2 cellular contexts compared by ENCODE assay signal in the genomic region with DNA sequence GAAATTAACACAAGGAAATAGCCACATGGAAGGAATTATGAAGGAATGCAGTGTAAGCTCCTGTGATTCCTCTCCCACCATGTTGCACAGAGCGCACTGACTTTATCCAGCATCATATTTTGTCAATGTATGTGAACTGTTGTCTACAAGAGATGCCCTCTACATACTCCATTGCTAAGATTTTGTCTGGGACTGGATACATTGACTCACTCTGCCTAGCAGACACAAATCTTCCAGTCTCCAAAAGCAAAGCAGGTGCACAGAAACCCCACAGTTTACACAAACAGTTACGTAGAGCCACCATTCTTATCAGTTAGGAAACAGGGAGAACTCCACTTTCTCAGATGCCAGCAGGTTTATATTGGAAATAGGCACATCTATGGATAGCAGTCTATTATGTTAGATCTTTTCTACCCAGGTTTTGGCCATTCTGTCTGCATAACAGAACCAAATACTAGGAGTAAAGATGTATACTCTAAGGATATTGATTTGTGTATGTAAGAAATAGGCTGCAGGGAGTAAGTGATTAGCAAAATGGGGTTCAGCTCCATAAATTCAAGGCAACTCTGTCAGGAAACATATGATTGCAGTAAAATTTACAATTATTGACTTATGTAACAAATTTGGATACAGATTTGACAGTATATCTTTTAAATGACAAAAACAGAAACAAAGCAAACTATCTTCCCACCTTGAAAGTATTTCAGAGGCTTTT.
TF ChIP-seq lines count a peak whose summit lies in the region.

No MANE protein-coding gene starts in this region.

TF ChIP-seq in K562, 482 proteins besides CTCF, POLR2A, EP300 and RAD21:
- TF ChIP-seq, protein P1, sequence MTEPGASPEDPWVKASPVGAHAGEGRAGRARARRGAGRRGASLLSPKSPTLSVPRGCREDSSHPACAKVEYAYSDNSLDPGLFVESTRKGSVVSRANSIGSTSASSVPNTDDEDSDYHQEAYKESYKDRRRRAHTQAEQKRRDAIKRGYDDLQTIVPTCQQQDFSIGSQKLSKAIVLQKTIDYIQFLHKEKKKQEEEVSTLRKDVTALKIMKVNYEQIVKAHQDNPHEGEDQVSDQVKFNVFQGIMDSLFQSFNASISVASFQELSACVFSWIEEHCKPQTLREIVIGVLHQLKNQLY (CRISPR knock-in tag; conservative IDR thresholded peaks at IDR 0.05) = no peak
- TF ChIP-seq, protein P2, sequence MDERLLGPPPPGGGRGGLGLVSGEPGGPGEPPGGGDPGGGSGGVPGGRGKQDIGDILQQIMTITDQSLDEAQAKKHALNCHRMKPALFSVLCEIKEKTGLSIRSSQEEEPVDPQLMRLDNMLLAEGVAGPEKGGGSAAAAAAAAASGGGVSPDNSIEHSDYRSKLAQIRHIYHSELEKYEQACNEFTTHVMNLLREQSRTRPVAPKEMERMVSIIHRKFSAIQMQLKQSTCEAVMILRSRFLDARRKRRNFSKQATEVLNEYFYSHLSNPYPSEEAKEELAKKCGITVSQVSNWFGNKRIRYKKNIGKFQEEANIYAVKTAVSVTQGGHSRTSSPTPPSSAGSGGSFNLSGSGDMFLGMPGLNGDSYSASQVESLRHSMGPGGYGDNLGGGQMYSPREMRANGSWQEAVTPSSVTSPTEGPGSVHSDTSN (CRISPR knock-in tag; IDR thresholded peaks at IDR 0.05; ENCODE audit: low read depth) = no peak
- TF ChIP-seq, protein P2 (tag; conservative IDR thresholded peaks at IDR 0.05; ENCODE audit: low read depth) = no peak
- no peak for TF ChIP-seq XRCC4 (IDR thresholded peaks at IDR 0.05; ENCODE audit: extremely low read depth, insufficient read depth, insufficient read length)
- TF ChIP-seq ZNF699 (CRISPR knock-in tag; IDR thresholded peaks at IDR 0.05; ENCODE audit: insufficient replicate concordance) = no peak
- TF ChIP-seq, protein P3, sequence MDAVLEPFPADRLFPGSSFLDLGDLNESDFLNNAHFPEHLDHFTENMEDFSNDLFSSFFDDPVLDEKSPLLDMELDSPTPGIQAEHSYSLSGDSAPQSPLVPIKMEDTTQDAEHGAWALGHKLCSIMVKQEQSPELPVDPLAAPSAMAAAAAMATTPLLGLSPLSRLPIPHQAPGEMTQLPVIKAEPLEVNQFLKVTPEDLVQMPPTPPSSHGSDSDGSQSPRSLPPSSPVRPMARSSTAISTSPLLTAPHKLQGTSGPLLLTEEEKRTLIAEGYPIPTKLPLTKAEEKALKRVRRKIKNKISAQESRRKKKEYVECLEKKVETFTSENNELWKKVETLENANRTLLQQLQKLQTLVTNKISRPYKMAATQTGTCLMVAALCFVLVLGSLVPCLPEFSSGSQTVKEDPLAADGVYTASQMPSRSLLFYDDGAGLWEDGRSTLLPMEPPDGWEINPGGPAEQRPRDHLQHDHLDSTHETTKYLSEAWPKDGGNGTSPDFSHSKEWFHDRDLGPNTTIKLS (IDR thresholded peaks at IDR 0.05; ENCODE audit: borderline replicate concordance, low read depth) = no peak
- no peak for TF ChIP-seq MTA2 (IDR thresholded peaks at IDR 0.05; ENCODE audit: low read depth)
- no peak for TF ChIP-seq ZNF551 (CRISPR knock-in tag; IDR thresholded peaks at IDR 0.05)
- 0 out of 2 replicates have a peak, but pooled peaks have one; percentile 10 for TF ChIP-seq RBFOX2 (IDR thresholded peaks at IDR 0.05; ENCODE audit: low read depth, low read length)
- no peak for TF ChIP-seq RAD51 (IDR thresholded peaks at IDR 0.05; ENCODE audit: borderline replicate concordance, low read depth)
- TF ChIP-seq ZKSCAN8 (CRISPR knock-in tag; IDR thresholded peaks at IDR 0.05) = no peak
- TF ChIP-seq ZNF184 (CRISPR knock-in tag; IDR thresholded peaks at IDR 0.05) = no peak
- TF ChIP-seq PHB2 (IDR thresholded peaks at IDR 0.05; ENCODE audit: low read depth) = no peak
- TF ChIP-seq ZNF586 (CRISPR knock-in tag; conservative IDR thresholded peaks at IDR 0.05) = no peak
- TF ChIP-seq LEF1 (IDR thresholded peaks at IDR 0.05) = no peak
- 0 out of 2 replicates have a peak, but pooled peaks have one; percentile 18 for TF ChIP-seq CBFA2T3 (IDR thresholded peaks at IDR 0.05)
- no peak for TF ChIP-seq CHD2 (IDR thresholded peaks at IDR 0.05; ENCODE audit: low read depth, low read length)

TF ChIP-seq in HepG2, 621 proteins besides CTCF, POLR2A, EP300 and RAD21:
- peak; percentile 47 for TF ChIP-seq RBM22 (optimal IDR thresholded peaks at IDR 0.05; ENCODE audit: low read length)
- TF ChIP-seq ZMYM3 (CRISPR knock-in tag; IDR thresholded peaks at IDR 0.05) = no peak
- TF ChIP-seq RBFOX2 (IDR thresholded peaks at IDR 0.05; ENCODE audit: low read depth, low read length) = peak; percentile 77
- TF ChIP-seq STAG1 (CRISPR knock-in tag; IDR thresholded peaks at IDR 0.05) = no peak
- TF ChIP-seq, protein P4, sequence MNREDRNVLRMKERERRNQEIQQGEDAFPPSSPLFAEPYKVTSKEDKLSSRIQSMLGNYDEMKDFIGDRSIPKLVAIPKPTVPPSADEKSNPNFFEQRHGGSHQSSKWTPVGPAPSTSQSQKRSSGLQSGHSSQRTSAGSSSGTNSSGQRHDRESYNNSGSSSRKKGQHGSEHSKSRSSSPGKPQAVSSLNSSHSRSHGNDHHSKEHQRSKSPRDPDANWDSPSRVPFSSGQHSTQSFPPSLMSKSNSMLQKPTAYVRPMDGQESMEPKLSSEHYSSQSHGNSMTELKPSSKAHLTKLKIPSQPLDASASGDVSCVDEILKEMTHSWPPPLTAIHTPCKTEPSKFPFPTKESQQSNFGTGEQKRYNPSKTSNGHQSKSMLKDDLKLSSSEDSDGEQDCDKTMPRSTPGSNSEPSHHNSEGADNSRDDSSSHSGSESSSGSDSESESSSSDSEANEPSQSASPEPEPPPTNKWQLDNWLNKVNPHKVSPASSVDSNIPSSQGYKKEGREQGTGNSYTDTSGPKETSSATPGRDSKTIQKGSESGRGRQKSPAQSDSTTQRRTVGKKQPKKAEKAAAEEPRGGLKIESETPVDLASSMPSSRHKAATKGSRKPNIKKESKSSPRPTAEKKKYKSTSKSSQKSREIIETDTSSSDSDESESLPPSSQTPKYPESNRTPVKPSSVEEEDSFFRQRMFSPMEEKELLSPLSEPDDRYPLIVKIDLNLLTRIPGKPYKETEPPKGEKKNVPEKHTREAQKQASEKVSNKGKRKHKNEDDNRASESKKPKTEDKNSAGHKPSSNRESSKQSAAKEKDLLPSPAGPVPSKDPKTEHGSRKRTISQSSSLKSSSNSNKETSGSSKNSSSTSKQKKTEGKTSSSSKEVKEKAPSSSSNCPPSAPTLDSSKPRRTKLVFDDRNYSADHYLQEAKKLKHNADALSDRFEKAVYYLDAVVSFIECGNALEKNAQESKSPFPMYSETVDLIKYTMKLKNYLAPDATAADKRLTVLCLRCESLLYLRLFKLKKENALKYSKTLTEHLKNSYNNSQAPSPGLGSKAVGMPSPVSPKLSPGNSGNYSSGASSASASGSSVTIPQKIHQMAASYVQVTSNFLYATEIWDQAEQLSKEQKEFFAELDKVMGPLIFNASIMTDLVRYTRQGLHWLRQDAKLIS (CRISPR knock-in tag; IDR thresholded peaks at IDR 0.05) = 0 out of 2 replicates have a peak, but pooled peaks have one; percentile 45
